8 cellular contexts compared by ENCODE assay signal in genomic region chr17:1485311-1485747, GRCh38. TPM values are rescaled to one million over a fixed set of nuclear protein-coding genes. Genes with fewer than 3 reads are reported as not detected.
DNase-seq lines count a peak whose midpoint lies in the region; ATAC-seq and TF ChIP-seq lines count a peak whose summit lies in the region.

No MANE protein-coding gene starts in this region.

- ATAC-seq in activated CD4-positive, CD25-positive, alpha-beta regulatory T cell treated with anti-CD3 and anti-CD28 coated beads, Interleukin-2, amount 50 U/mL, for 24 hours: no peak
- peak; percentile 20 for ATAC-seq in HG03571 (IDR thresholded peaks at IDR 0.05; ENCODE audit: unreplicated experiment)

- TF ChIP-seq CTCF in glutamatergic neuron (IDR thresholded peaks at IDR 0.05; ENCODE audit: partially characterized antibody, unreplicated experiment) (no peak), retinal pigment epithelial cell (conservative IDR thresholded peaks at IDR 0.05; ENCODE audit: low read depth, low read length) (no peak)

- H3K27me3 Mint-ChIP-seq in activated CD4-positive, alpha-beta memory T cell treated with anti-CD3 and anti-CD28 coated beads, Interleukin-2, amount 10 ng/mL, durations not matched to agents 7 days and 5 days: no peaks in the 10 kb centered on the region
- H3K27me3 Mint-ChIP-seq in glutamatergic neuron (ENCODE audit: unreplicated experiment): peaks cover 8% of the 10 kb centered on the region

- H3K4me3 Mint-ChIP-seq in activated CD4-positive, alpha-beta memory T cell treated with anti-CD3 and anti-CD28 coated beads, Interleukin-2, amount 10 ng/mL, durations not matched to agents 7 days and 5 days: peak overlapping the region; percentile 77
- peak overlapping the region; percentile 84 for H3K4me3 Mint-ChIP-seq in glutamatergic neuron (ENCODE audit: unreplicated experiment)

- peaks cover 38% of the 10 kb centered on the region for H3K4me1 Mint-ChIP-seq in activated CD4-positive, alpha-beta memory T cell treated with anti-CD3 and anti-CD28 coated beads, Interleukin-2, amount 10 ng/mL, durations not matched to agents 7 days and 5 days
- peaks cover 13% of the 10 kb centered on the region for H3K4me1 Mint-ChIP-seq in glutamatergic neuron (ENCODE audit: low read depth, unreplicated experiment)

- H3K36me3 Mint-ChIP-seq in activated CD4-positive, alpha-beta memory T cell treated with anti-CD3 and anti-CD28 coated beads, Interleukin-2, amount 10 ng/mL, durations not matched to agents 7 days and 5 days (ENCODE audit: low read depth): peaks cover 29% of the 10 kb centered on the region
- peaks cover 5% of the 10 kb centered on the region for H3K36me3 Mint-ChIP-seq in glutamatergic neuron (ENCODE audit: unreplicated experiment)

- POLR2A ChIA-PET in activated CD4-positive, alpha-beta memory T cell treated with anti-CD3 and anti-CD28 coated beads, Interleukin-2, amount 10 ng/mL, durations not matched to agents 7 days and 5 days (lab: Charles Lee): interaction anchor here (1.3 to 1.4 kb wide), 2 partner anchors 22 to 31 kb away, joined by 5 to 7 read pairs; partner anchors contain the start of gene INPP5K

- peak overlapping the region; percentile 50 for H3K4me3 ChIP-seq in retinal pigment epithelial cell (ENCODE audit: low read length)

- CTCF ChIA-PET in activated CD4-positive, alpha-beta memory T cell treated with anti-CD3 and anti-CD28 coated beads, Interleukin-2, amount 10 ng/mL, durations not matched to agents 7 days and 5 days (lab: Charles Lee): no interaction called here

- DNase-seq in activated CD4-positive, CD25-positive, alpha-beta regulatory T cell treated with anti-CD3 and anti-CD28 coated beads, Interleukin-2, amount 50 U/mL, for 72 hours: peak; percentile 46
- DNase-seq in activated CD4-positive, alpha-beta memory T cell treated with anti-CD3 and anti-CD28 coated beads, Interleukin-2, amount 10 ng/mL, durations not matched to agents 7 days and 5 days: peak; percentile 52
- DNase-seq in glutamatergic neuron (peak; percentile 57), retinal pigment epithelial cell (ENCODE audit: low read depth) (no peak), NCI-H2107 (lab: John Stamatoyannopoulos, UW) (no peak), erythroblast (lab: John Stamatoyannopoulos, UW) (no peak)

- peak overlapping the region; percentile 69 for H3K27ac Mint-ChIP-seq in activated CD4-positive, alpha-beta memory T cell treated with anti-CD3 and anti-CD28 coated beads, Interleukin-2, amount 10 ng/mL, durations not matched to agents 7 days and 5 days
- H3K27ac Mint-ChIP-seq in glutamatergic neuron (ENCODE audit: unreplicated experiment): no peak overlapping the region

- no peaks in the 10 kb centered on the region for H3K9me3 Mint-ChIP-seq in activated CD4-positive, alpha-beta memory T cell treated with anti-CD3 and anti-CD28 coated beads, Interleukin-2, amount 10 ng/mL, durations not matched to agents 7 days and 5 days
- H3K9me3 Mint-ChIP-seq in glutamatergic neuron (ENCODE audit: unreplicated experiment): peaks cover 1% of the 10 kb centered on the region

- no peak for TF ChIP-seq POLR2A in erythroblast (IDR thresholded peaks at IDR 0.05; ENCODE audit: low read length)

RNA-seq across cellular contexts. Expression of gene MYO1C, which starts 7.2 kb away (rescaled TPM):
- total RNA-seq in activated CD4-positive, alpha-beta memory T cell treated with anti-CD3 and anti-CD28 coated beads, Interleukin-2, amount 10 ng/mL, durations not matched to agents 7 days and 5 days: 10 to 100 TPM; 59.3 to 64.8 TPM
- total RNA-seq in glutamatergic neuron (ENCODE audit: unreplicated experiment): 58.5 TPM

RNA-seq across cellular contexts. Expression of gene CRK, which starts 29.3 kb away (rescaled TPM):
- 10 to 100 TPM; 19.9 to 21.9 TPM for total RNA-seq in activated CD4-positive, alpha-beta memory T cell treated with anti-CD3 and anti-CD28 coated beads, Interleukin-2, amount 10 ng/mL, durations not matched to agents 7 days and 5 days
- total RNA-seq in glutamatergic neuron (ENCODE audit: unreplicated experiment): 46.4 TPM

RNA-seq across cellular contexts. Expression of gene INPP5K, which starts 31.1 kb away (rescaled TPM):
- 10 to 100 TPM; 52.4 to 58.1 TPM for total RNA-seq in activated CD4-positive, alpha-beta memory T cell treated with anti-CD3 and anti-CD28 coated beads, Interleukin-2, amount 10 ng/mL, durations not matched to agents 7 days and 5 days
- total RNA-seq in glutamatergic neuron (ENCODE audit: unreplicated experiment): 42.4 TPM

Comparison
In these comparisons a context has a peak if more than half of its experiments do, and no peak if none do; other contexts are left out.
1. DNase-seq: peak in activated CD4-positive, CD25-positive, alpha-beta regulatory T cell treated with anti-CD3 and anti-CD28 coated beads, Interleukin-2, amount 50 U/mL, for 72 hours (single experiment), activated CD4-positive, alpha-beta memory T cell treated with anti-CD3 and anti-CD28 coated beads, Interleukin-2, amount 10 ng/mL, durations not matched to agents 7 days and 5 days (single experiment) and glutamatergic neuron (single experiment); none in retinal pigment epithelial cell (single experiment), NCI-H2107 (single experiment) and erythroblast (0 of 2).